Comparison of ENCODE assay signal across 16 cellular contexts in the genomic region with DNA sequence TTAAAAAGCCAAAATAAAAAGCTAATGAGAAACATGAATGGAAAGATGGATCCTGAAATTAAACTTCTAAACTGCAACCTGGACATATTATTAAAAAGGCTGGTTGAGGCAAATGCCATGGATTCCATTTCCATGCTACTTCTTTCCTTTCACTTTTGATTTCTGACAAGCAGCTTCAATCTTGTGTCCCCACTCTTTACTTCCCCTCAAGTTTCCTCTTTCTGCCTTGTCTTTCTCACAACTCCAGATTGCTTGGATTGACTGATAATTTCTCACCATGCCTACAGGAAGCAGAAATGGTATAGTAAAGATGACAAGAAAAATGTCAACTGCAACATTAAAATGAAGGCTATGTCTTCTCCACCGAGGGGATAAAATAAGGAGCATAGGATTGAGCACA.
"Had no signal": no experiment of that assay in that cellular context is flagged by ENCODE, and none has a peak within 500 bp of the region (broad histone marks: within the 10 kb centered on the region; RNA-seq: fewer than 3 reads in every experiment).

No MANE protein-coding gene starts in this region.

- H3K27me3 Mint-ChIP-seq: activated naive CD8-positive, alpha-beta T cell treated with anti-CD3 and anti-CD28 coated beads, Interleukin-2, amount 50 U/mL, for 24 hours had no signal

- H3K4me3 Mint-ChIP-seq: activated naive CD8-positive, alpha-beta T cell treated with anti-CD3 and anti-CD28 coated beads, Interleukin-2, amount 50 U/mL, for 24 hours; activated T-helper 1 cell treated with anti-CD3 and anti-CD28 coated beads, Interleukin-12 subunit alpha, Interleukin-12 subunit beta, Interleukin-2, Interleukin-4 antibody, amounts not matched to agents 30 ng/mL and 10 ng/mL and 1 ng/mL, durations not matched to agents 14 hours and 24 hours and 36 hours; nephron progenitor cell had no signal

- H3K27me3 ChIP-seq: ascending aorta, esophagus muscularis mucosa, heart right ventricle, left lung, ovary, stomach, uterus had no signal

- H3K36me3 ChIP-seq: ascending aorta, esophagus muscularis mucosa, heart right ventricle, left lung, ovary, stomach, thoracic aorta, uterus had no signal

- H3K9me3 ChIP-seq: ascending aorta, esophagus muscularis mucosa, left lung, ovary, stomach, thoracic aorta, uterus had no signal

- H3K27ac Mint-ChIP-seq: activated naive CD8-positive, alpha-beta T cell treated with anti-CD3 and anti-CD28 coated beads, Interleukin-2, amount 50 U/mL, for 24 hours; activated T-helper 1 cell treated with anti-CD3 and anti-CD28 coated beads, Interleukin-12 subunit alpha, Interleukin-12 subunit beta, Interleukin-2, Interleukin-4 antibody, amounts not matched to agents 30 ng/mL and 10 ng/mL and 1 ng/mL, durations not matched to agents 14 hours and 24 hours and 36 hours; nephron progenitor cell had no signal

- H3K4me3 ChIP-seq: ascending aorta, esophagus muscularis mucosa, heart right ventricle, left lung, ovary, stomach, thoracic aorta, uterus had no signal

- H3K9me3 Mint-ChIP-seq: activated T-helper 1 cell treated with anti-CD3 and anti-CD28 coated beads, Interleukin-12 subunit alpha, Interleukin-12 subunit beta, Interleukin-2, Interleukin-4 antibody, amounts not matched to agents 30 ng/mL and 10 ng/mL and 1 ng/mL, durations not matched to agents 14 hours and 24 hours and 36 hours; nephron progenitor cell had no signal

- H3K4me1 Mint-ChIP-seq: activated naive CD8-positive, alpha-beta T cell treated with anti-CD3 and anti-CD28 coated beads, Interleukin-2, amount 50 U/mL, for 24 hours; nephron progenitor cell had no signal

- DNase-seq: activated CD4-positive, alpha-beta T cell treated with anti-CD3 and anti-CD28 coated beads for 4 hours; activated naive CD4-positive, alpha-beta T cell; activated naive CD8-positive, alpha-beta T cell treated with anti-CD3 and anti-CD28 coated beads, Interleukin-2, amount 50 U/mL, for 24 hours; foreskin melanocyte; heart right ventricle; left lung; mesendoderm; nephron progenitor cell; ovary; stomach; T1000; uterus had no signal

- H3K4me1 ChIP-seq: ascending aorta, esophagus muscularis mucosa, heart right ventricle, left lung, stomach, uterus had no signal

- H3K27ac ChIP-seq: ascending aorta, esophagus muscularis mucosa, heart right ventricle, left lung, ovary, stomach, thoracic aorta, uterus had no signal
